Comparison of ENCODE assay signal across 1 cellular context in the genomic region with DNA sequence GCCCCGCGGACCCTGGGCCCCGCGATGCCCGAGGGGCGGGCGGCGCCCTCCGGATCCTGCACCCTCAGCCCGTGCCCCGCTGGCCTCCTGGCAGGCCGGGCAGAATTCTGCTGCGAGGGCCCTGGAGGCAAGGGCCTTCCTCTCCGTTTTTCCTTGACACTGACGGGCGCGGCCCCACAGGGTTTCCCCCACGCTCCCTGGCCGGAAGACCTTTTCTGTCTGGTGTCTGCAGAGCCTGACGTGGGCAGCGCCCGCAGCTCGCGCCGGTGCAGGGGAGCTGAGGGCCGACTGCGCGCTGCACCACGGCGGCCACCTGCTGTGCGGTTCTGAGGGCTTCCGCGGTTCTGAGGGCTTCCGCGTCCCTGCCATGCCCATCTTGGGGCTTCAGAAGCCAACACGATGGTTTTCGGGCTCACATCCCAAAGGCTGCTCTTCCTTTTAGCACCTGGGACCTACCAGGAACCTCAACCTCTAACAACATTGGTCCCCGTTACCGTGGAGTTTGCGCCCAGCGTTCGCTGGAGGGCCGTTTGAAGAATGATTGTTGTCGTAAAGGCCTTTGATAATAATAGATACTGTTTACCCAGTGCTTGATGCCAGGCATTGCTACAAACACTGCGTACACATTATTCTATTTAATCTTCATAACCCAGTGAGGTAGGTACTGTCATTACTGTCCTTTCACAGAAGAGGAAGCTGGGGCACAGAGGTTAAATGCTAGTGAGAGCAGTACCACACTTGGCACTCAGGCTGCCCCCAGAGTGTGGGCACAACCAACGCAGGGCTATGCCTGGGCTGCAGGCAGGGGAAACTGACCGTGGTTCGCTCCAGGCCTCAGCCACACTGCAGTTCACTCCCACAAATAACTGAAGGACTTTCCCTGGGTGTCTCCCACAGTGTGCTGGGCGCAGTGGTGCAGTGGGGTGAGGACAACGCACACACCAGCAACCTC.
TF ChIP-seq lines count a peak whose summit lies in the region.

No MANE protein-coding gene starts in this region.

TF ChIP-seq in HepG2, 621 proteins besides CTCF, POLR2A, EP300 and RAD21 (continued from another document and continues in another):
- TF ChIP-seq, protein P1, sequence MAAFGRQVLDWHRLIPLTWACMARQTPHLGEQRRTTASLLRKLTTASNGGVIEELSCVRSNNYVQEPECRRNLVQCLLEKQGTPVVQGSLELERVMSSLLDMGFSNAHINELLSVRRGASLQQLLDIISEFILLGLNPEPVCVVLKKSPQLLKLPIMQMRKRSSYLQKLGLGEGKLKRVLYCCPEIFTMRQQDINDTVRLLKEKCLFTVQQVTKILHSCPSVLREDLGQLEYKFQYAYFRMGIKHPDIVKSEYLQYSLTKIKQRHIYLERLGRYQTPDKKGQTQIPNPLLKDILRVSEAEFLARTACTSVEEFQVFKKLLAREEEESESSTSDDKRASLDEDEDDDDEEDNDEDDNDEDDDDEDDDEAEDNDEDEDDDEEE (CRISPR knock-in tag; IDR thresholded peaks at IDR 0.05): peak; percentile 12; the same call in 1 of the 2 replicates
- TF ChIP-seq ZNF614 (CRISPR knock-in tag; IDR thresholded peaks at IDR 0.05; ENCODE audit: borderline replicate concordance): no peak
- no peak for TF ChIP-seq ZNF382 (CRISPR knock-in tag; IDR thresholded peaks at IDR 0.05; ENCODE audit: borderline replicate concordance)
- TF ChIP-seq, protein P2, sequence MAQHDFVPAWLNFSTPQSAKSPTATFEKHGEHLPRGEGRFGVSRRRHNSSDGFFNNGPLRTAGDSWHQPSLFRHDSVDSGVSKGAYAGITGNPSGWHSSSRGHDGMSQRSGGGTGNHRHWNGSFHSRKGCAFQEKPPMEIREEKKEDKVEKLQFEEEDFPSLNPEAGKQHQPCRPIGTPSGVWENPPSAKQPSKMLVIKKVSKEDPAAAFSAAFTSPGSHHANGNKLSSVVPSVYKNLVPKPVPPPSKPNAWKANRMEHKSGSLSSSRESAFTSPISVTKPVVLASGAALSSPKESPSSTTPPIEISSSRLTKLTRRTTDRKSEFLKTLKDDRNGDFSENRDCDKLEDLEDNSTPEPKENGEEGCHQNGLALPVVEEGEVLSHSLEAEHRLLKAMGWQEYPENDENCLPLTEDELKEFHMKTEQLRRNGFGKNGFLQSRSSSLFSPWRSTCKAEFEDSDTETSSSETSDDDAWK (CRISPR knock-in tag; IDR thresholded peaks at IDR 0.05): no peak
- TF ChIP-seq ZNF782 (CRISPR knock-in tag; IDR thresholded peaks at IDR 0.05; ENCODE audit: borderline replicate concordance): 0 out of 2 replicates have a peak, but pooled peaks have one; percentile 0
- peak; percentile 23; the same call in 1 of the 2 replicates for TF ChIP-seq HNF4A (CRISPR knock-in tag; IDR thresholded peaks at IDR 0.05)
- TF ChIP-seq NONO (IDR thresholded peaks at IDR 0.05): no peak
- TF ChIP-seq NONO (CRISPR knock-in tag; conservative IDR thresholded peaks at IDR 0.05): peak; percentile 41; the same call in 1 of the 2 replicates
- TF ChIP-seq, protein P3, sequence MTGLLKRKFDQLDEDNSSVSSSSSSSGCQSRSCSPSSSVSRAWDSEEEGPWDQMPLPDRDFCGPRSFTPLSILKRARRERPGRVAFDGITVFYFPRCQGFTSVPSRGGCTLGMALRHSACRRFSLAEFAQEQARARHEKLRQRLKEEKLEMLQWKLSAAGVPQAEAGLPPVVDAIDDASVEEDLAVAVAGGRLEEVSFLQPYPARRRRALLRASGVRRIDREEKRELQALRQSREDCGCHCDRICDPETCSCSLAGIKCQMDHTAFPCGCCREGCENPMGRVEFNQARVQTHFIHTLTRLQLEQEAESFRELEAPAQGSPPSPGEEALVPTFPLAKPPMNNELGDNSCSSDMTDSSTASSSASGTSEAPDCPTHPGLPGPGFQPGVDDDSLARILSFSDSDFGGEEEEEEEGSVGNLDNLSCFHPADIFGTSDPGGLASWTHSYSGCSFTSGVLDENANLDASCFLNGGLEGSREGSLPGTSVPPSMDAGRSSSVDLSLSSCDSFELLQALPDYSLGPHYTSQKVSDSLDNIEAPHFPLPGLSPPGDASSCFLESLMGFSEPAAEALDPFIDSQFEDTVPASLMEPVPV (CRISPR knock-in tag; IDR thresholded peaks at IDR 0.05): peak; percentile 32; the same call in 1 of the 2 replicates
- 0 out of 2 replicates have a peak, but pooled peaks have one; percentile 29 for TF ChIP-seq ZNF501 (CRISPR knock-in tag; IDR thresholded peaks at IDR 0.05)
- TF ChIP-seq, protein P4, sequence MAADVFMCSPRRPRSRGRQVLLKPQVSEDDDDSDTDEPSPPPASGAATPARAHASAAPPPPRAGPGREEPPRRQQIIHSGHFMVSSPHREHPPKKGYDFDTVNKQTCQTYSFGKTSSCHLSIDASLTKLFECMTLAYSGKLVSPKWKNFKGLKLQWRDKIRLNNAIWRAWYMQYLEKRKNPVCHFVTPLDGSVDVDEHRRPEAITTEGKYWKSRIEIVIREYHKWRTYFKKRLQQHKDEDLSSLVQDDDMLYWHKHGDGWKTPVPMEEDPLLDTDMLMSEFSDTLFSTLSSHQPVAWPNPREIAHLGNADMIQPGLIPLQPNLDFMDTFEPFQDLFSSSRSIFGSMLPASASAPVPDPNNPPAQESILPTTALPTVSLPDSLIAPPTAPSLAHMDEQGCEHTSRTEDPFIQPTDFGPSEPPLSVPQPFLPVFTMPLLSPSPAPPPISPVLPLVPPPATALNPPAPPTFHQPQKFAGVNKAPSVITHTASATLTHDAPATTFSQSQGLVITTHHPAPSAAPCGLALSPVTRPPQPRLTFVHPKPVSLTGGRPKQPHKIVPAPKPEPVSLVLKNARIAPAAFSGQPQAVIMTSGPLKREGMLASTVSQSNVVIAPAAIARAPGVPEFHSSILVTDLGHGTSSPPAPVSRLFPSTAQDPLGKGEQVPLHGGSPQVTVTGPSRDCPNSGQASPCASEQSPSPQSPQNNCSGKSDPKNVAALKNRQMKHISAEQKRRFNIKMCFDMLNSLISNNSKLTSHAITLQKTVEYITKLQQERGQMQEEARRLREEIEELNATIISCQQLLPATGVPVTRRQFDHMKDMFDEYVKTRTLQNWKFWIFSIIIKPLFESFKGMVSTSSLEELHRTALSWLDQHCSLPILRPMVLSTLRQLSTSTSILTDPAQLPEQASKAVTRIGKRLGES (CRISPR knock-in tag; IDR thresholded peaks at IDR 0.05; ENCODE audit: borderline replicate concordance): 0 out of 2 replicates have a peak, but pooled peaks have one; percentile 20
- peak; percentile 65; the same call in 1 of the 2 replicates for TF ChIP-seq ATF7-NPFF (CRISPR knock-in tag; IDR thresholded peaks at IDR 0.05; ENCODE audit: low read depth)
- 0 out of 2 replicates have a peak, but pooled peaks have one; percentile 14 for TF ChIP-seq ZIK1 (CRISPR knock-in tag; IDR thresholded peaks at IDR 0.05; ENCODE audit: borderline replicate concordance, low read depth)
- TF ChIP-seq YEATS4 (CRISPR knock-in tag; IDR thresholded peaks at IDR 0.05; ENCODE audit: borderline replicate concordance): no peak
- TF ChIP-seq PATZ1 (CRISPR knock-in tag; IDR thresholded peaks at IDR 0.05): peak; percentile 37; the same call in 1 of the 2 replicates
- TF ChIP-seq NFIB (CRISPR knock-in tag; IDR thresholded peaks at IDR 0.05; ENCODE audit: borderline replicate concordance): peak; percentile 76; the same call in 1 of the 2 replicates
- TF ChIP-seq, protein P5, sequence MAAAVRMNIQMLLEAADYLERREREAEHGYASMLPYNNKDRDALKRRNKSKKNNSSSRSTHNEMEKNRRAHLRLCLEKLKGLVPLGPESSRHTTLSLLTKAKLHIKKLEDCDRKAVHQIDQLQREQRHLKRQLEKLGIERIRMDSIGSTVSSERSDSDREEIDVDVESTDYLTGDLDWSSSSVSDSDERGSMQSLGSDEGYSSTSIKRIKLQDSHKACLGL (CRISPR knock-in tag; IDR thresholded peaks at IDR 0.05): peak; percentile 38; the same call in 1 of the 2 replicates
- no peak for TF ChIP-seq ELF3 (CRISPR knock-in tag; IDR thresholded peaks at IDR 0.05)
- 0 out of 2 replicates have a peak, but pooled peaks have one; percentile 11 for TF ChIP-seq STAG1 (CRISPR knock-in tag; IDR thresholded peaks at IDR 0.05)
- TF ChIP-seq RFX3 (CRISPR knock-in tag; IDR thresholded peaks at IDR 0.05): no peak
- no peak for TF ChIP-seq MAF1 (CRISPR knock-in tag; IDR thresholded peaks at IDR 0.05; ENCODE audit: borderline replicate concordance)
- peak; percentile 30; the same call in 1 of the 2 replicates for TF ChIP-seq REPIN1 (CRISPR knock-in tag; IDR thresholded peaks at IDR 0.05; ENCODE audit: borderline replicate concordance, low read depth)
- TF ChIP-seq ARID2 (CRISPR knock-in tag; IDR thresholded peaks at IDR 0.05; ENCODE audit: borderline replicate concordance): peak; percentile 63; the same call in 1 of the 2 replicates
- TF ChIP-seq ZNF678 (CRISPR knock-in tag; IDR thresholded peaks at IDR 0.05): 0 out of 2 replicates have a peak, but pooled peaks have one; percentile 59
- 0 out of 2 replicates have a peak, but pooled peaks have one; percentile 39 for TF ChIP-seq MED13 (CRISPR knock-in tag; IDR thresholded peaks at IDR 0.05)
- TF ChIP-seq ZNF333 (CRISPR knock-in tag; IDR thresholded peaks at IDR 0.05; ENCODE audit: borderline replicate concordance): 0 out of 2 replicates have a peak, but pooled peaks have one; percentile 47
- 0 out of 2 replicates have a peak, but pooled peaks have one; percentile 37 for TF ChIP-seq ZSCAN5A (CRISPR knock-in tag; IDR thresholded peaks at IDR 0.05; ENCODE audit: borderline replicate concordance)
- no peak for TF ChIP-seq ZKSCAN5 (CRISPR knock-in tag; IDR thresholded peaks at IDR 0.05)
- TF ChIP-seq ZFP41 (CRISPR knock-in tag; IDR thresholded peaks at IDR 0.05; ENCODE audit: borderline replicate concordance): no peak
- peak; percentile 47 for TF ChIP-seq ZNF687 (CRISPR knock-in tag; IDR thresholded peaks at IDR 0.05)
- no peak for TF ChIP-seq ZNF496 (CRISPR knock-in tag; IDR thresholded peaks at IDR 0.05; ENCODE audit: insufficient replicate concordance)
- 0 out of 2 replicates have a peak, but pooled peaks have one; percentile 52 for TF ChIP-seq ZNF891 (CRISPR knock-in tag; IDR thresholded peaks at IDR 0.05)
- TF ChIP-seq, protein P6, sequence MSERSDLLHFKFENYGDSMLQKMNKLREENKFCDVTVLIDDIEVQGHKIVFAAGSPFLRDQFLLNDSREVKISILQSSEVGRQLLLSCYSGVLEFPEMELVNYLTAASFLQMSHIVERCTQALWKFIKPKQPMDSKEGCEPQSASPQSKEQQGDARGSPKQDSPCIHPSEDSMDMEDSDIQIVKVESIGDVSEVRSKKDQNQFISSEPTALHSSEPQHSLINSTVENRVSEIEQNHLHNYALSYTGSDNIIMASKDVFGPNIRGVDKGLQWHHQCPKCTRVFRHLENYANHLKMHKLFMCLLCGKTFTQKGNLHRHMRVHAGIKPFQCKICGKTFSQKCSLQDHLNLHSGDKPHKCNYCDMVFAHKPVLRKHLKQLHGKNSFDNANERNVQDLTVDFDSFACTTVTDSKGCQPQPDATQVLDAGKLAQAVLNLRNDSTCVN (CRISPR knock-in tag; IDR thresholded peaks at IDR 0.05; ENCODE audit: borderline replicate concordance): 0 out of 2 replicates have a peak, but pooled peaks have one; percentile 38
